In genomic region chr3:137163958-137164357, GRCh38 we compare ENCODE assay signal across 25 cellular contexts.
A peak's percentile ranks its signal among the peaks of the same experiment; 100 is the strongest.
DNase-seq lines count a peak whose midpoint lies in the region; TF ChIP-seq lines count a peak whose summit lies in the region.
"Had no signal": no experiment of that assay in that cellular context is flagged by ENCODE, and none has a peak within 500 bp of the region (broad histone marks: within the 10 kb centered on the region; RNA-seq: fewer than 3 reads in every experiment).

No MANE protein-coding gene starts in this region.

- H3K27ac ChIP-seq in OCI-LY3 (ENCODE audit: low read length) (no peak overlapping the region), ectodermal cell (ENCODE audit: insufficient read depth, low read depth, low read length, poor library complexity, severe bottlenecking) (peak overlapping the region; percentile 61), stomach (peak overlapping the region in 3 of 5 donors; percentile 13 to 50 (median 47))
- H3K27ac ChIP-seq: esophagus squamous epithelium, RWPE1, upper lobe of right lung had no signal

- peaks cover 9% of the 10 kb centered on the region for H3K4me1 ChIP-seq in OCI-LY3 (ENCODE audit: low read length)
- H3K4me1 ChIP-seq in ectodermal cell (ENCODE audit: control insufficient read depth, insufficient read depth, low read length): peaks cover 9% of the 10 kb centered on the region
- H3K4me1 ChIP-seq in stomach: peaks cover 0 to 15% (median 8%) of the 10 kb centered on the region in 4 donors

- H3K9me3 ChIP-seq in OCI-LY3 (ENCODE audit: insufficient read depth, low read length) (no peaks in the 10 kb centered on the region), ectodermal cell (ENCODE audit: control insufficient read depth, low read length) (no peaks in the 10 kb centered on the region), stomach (no peaks in the 10 kb centered on the region)
- H3K9me3 ChIP-seq: esophagus squamous epithelium, upper lobe of right lung had no signal

- DNase-seq in nephron progenitor cell (no peak), stomach (no peak), UCSD-AML1 (lab: John Stamatoyannopoulos, UW; ENCODE audit: unreplicated experiment) (no peak), KG1 (lab: John Stamatoyannopoulos, UW) (no peak), cerebellar nuclear complex (lab: John Stamatoyannopoulos, UW) (no peak), NCI-H446 treated with DMSO at 0.1 percent for 48 hours (lab: John Stamatoyannopoulos, UW) (no peak)
- DNase-seq: activated CD4-positive, CD25-positive, alpha-beta regulatory T cell treated with anti-CD3 and anti-CD28 coated beads, Interleukin-2, amount 50 U/mL, for 72 hours; activated CD8-positive, alpha-beta memory T cell treated with anti-CD3 and anti-CD28 coated beads for 24 hours; activated naive CD4-positive, alpha-beta T cell treated with anti-CD3 and anti-CD28 coated beads, Interleukin-2, amount 10 ng/mL, durations not matched to agents 7 days and 5 days; activated T-cell treated with anti-CD3 and anti-CD28 coated beads, Interleukin-2, amount 50 U/mL, for 4 hours; anterior cingulate cortex; CD8-positive, alpha-beta T cell; effector CD4-positive, alpha-beta T cell; esophagus squamous epithelium; left cardiac atrium; NCI-H1092; NCI-H2029 treated with DMSO at 0.1 percent for 48 hours; occipital lobe; stimulated activated CD4-positive, alpha-beta T cell treated with anti-CD3 and anti-CD28 coated beads, Interleukin-1b, Interleukin-23, amount 100 ng/mL, for 48 hours; stimulated activated naive B cell treated with anti-CD40 and anti-IgM and Interleukin-4, amounts not matched to agents 10 μg/mL and 1 μg/mL and 100 μg/mL, for 72 hours; T1000; upper lobe of right lung had no signal

- H3K9me3 Mint-ChIP-seq in nephron progenitor cell: peaks cover 3% of the 10 kb centered on the region
- H3K9me3 Mint-ChIP-seq: activated naive CD4-positive, alpha-beta T cell treated with anti-CD3 and anti-CD28 coated beads, Interleukin-2, amount 10 ng/mL, durations not matched to agents 7 days and 5 days; activated T-cell treated with anti-CD3 and anti-CD28 coated beads, Interleukin-2, amount 50 U/mL, for 4 hours; CD8-positive, alpha-beta T cell; stimulated activated naive B cell treated with anti-CD40 and anti-IgM and Interleukin-4, amounts not matched to agents 10 μg/mL and 1 μg/mL and 100 μg/mL, for 72 hours had no signal

- H3K4me2 ChIP-seq in OCI-LY3 (ENCODE audit: low read length): peak overlapping the region; percentile 49

- no peaks in the 10 kb centered on the region for H4K20me1 ChIP-seq in OCI-LY3 (ENCODE audit: insufficient read depth, low read length)

- peak overlapping the region; percentile 35; the same call in 1 of the 2 replicates for H2AFZ ChIP-seq in OCI-LY3 (ENCODE audit: low read depth, low read length)

- intact Hi-C loops in stomach (cut with DNase I; ENCODE audit: low total_unique reads): no loop called here

- H3K4me1 Mint-ChIP-seq in nephron progenitor cell: peaks cover 63% of the 10 kb centered on the region
- H3K4me1 Mint-ChIP-seq: activated naive CD4-positive, alpha-beta T cell treated with anti-CD3 and anti-CD28 coated beads, Interleukin-2, amount 10 ng/mL, durations not matched to agents 7 days and 5 days; stimulated activated naive B cell treated with anti-CD40 and anti-IgM and Interleukin-4, amounts not matched to agents 10 μg/mL and 1 μg/mL and 100 μg/mL, for 72 hours had no signal

- H3K36me3 Mint-ChIP-seq in nephron progenitor cell (ENCODE audit: low read depth): no peaks in the 10 kb centered on the region
- H3K36me3 Mint-ChIP-seq: activated naive CD4-positive, alpha-beta T cell treated with anti-CD3 and anti-CD28 coated beads, Interleukin-2, amount 10 ng/mL, durations not matched to agents 7 days and 5 days; CD8-positive, alpha-beta T cell; stimulated activated naive B cell treated with anti-CD40 and anti-IgM and Interleukin-4, amounts not matched to agents 10 μg/mL and 1 μg/mL and 100 μg/mL, for 72 hours had no signal

- no peaks in the 10 kb centered on the region for H3K79me2 ChIP-seq in OCI-LY3 (ENCODE audit: low read length)

- no peak for TF ChIP-seq POLR2A in stomach (IDR thresholded peaks at IDR 0.05)

- H3K27me3 ChIP-seq in OCI-LY3 (ENCODE audit: low read depth, low read length) (no peaks in the 10 kb centered on the region), ectodermal cell (ENCODE audit: control insufficient read depth, insufficient read depth, low read length, poor library complexity, severe bottlenecking) (no peaks in the 10 kb centered on the region), stomach (no peaks in the 10 kb centered on the region)
- H3K27me3 ChIP-seq: esophagus squamous epithelium, upper lobe of right lung had no signal

- no peak for TF ChIP-seq EP300 in stomach (IDR thresholded peaks at IDR 0.05)

- H3K27ac Mint-ChIP-seq in nephron progenitor cell: peak overlapping the region; percentile 96
- H3K27ac Mint-ChIP-seq: activated naive CD4-positive, alpha-beta T cell treated with anti-CD3 and anti-CD28 coated beads, Interleukin-2, amount 10 ng/mL, durations not matched to agents 7 days and 5 days; CD8-positive, alpha-beta T cell; stimulated activated naive B cell treated with anti-CD40 and anti-IgM and Interleukin-4, amounts not matched to agents 10 μg/mL and 1 μg/mL and 100 μg/mL, for 72 hours had no signal

- peak overlapping the region; percentile 52 for H3K4me3 Mint-ChIP-seq in nephron progenitor cell
- H3K4me3 Mint-ChIP-seq: activated naive CD4-positive, alpha-beta T cell treated with anti-CD3 and anti-CD28 coated beads, Interleukin-2, amount 10 ng/mL, durations not matched to agents 7 days and 5 days; activated T-cell treated with anti-CD3 and anti-CD28 coated beads, Interleukin-2, amount 50 U/mL, for 4 hours; CD8-positive, alpha-beta T cell; stimulated activated naive B cell treated with anti-CD40 and anti-IgM and Interleukin-4, amounts not matched to agents 10 μg/mL and 1 μg/mL and 100 μg/mL, for 72 hours had no signal

- no peaks in the 10 kb centered on the region for H3K27me3 Mint-ChIP-seq in nephron progenitor cell (ENCODE audit: low read depth, poor library complexity)
- H3K27me3 Mint-ChIP-seq: activated naive CD4-positive, alpha-beta T cell treated with anti-CD3 and anti-CD28 coated beads, Interleukin-2, amount 10 ng/mL, durations not matched to agents 7 days and 5 days had no signal

- H3K4me3 ChIP-seq in OCI-LY3 (ENCODE audit: low read length): peak overlapping the region; percentile 34
- no peak overlapping the region for H3K4me3 ChIP-seq in ectodermal cell (ENCODE audit: insufficient read depth, low read depth, low read length)
- H3K4me3 ChIP-seq in stomach: no peak overlapping the region
- H3K4me3 ChIP-seq: upper lobe of right lung had no signal

- no peak for TF ChIP-seq CTCF in OCI-LY3 (IDR thresholded peaks at IDR 0.05; ENCODE audit: low read depth, low read length)
- TF ChIP-seq CTCF in nephron progenitor cell (IDR thresholded peaks at IDR 0.05): no peak
- no peak for TF ChIP-seq CTCF in stomach (IDR thresholded peaks at IDR 0.05)

- H3K9ac ChIP-seq in OCI-LY3 (ENCODE audit: low read length): no peak overlapping the region

- H3K36me3 ChIP-seq in OCI-LY3 (replicated peaks; ENCODE audit: low read depth, low read length) (no peaks in the 10 kb centered on the region), ectodermal cell (ENCODE audit: control insufficient read depth, insufficient read depth, low read length) (no peaks in the 10 kb centered on the region), stomach (no peaks in the 10 kb centered on the region)
- H3K36me3 ChIP-seq: esophagus squamous epithelium, upper lobe of right lung had no signal
